ENCODE assay signal across 24 cellular contexts in genomic region chr2:219314804-219315468, GRCh38. TPM values are rescaled to one million over a fixed set of nuclear protein-coding genes. Genes with fewer than 3 reads are reported as not detected.
DNase-seq lines count a peak whose midpoint lies in the region; ATAC-seq, FAIRE-seq and TF ChIP-seq lines count a peak whose summit lies in the region.
"Had no signal": no experiment of that assay in that cellular context is flagged by ENCODE, and none has a peak within 500 bp of the region (broad histone marks: within the 10 kb centered on the region; RNA-seq: fewer than 3 reads in every experiment).

No MANE protein-coding gene starts in this region.

- H3K9ac ChIP-seq in SK-N-SH = no peak overlapping the region
- H3K9ac ChIP-seq in astrocyte (ENCODE audit: low read length) = no peak overlapping the region

- DNase-seq in SK-N-SH = no peak
- DNase-seq in HS-5 (ENCODE audit: low read depth) = peak; percentile 16
- peak; percentile 43 for DNase-seq in astrocyte (ENCODE audit: low read depth)
- DNase-seq in mesenteric fat pad (ENCODE audit: low spot score) = peak; percentile 41
- DNase-seq in DMS114 treated with DMSO at 0.1 percent for 48 hours (lab: John Stamatoyannopoulos, UW; ENCODE audit: unreplicated experiment) = no peak
- DNase-seq in T-helper 2 cell treated with Interferon-gamma antibody and Interleukin-4, amounts not matched to agents 5 μg/mL and 100 μg/mL, for 36 hours (ENCODE audit: low spot score) = no peak
- DNase-seq in Ammon's horn (ENCODE audit: low spot score) = no peak
- DNase-seq: Calu3; CD4-positive, alpha-beta memory T cell; H9; Kasumi-1; NCI-H1105 treated with DMSO at 0.1 percent for 48 hours; NCI-H1694 treated with DMSO at 0.1 percent for 48 hours; NCI-H510A; NCI-H82; OCI-M1; RPMI8226; SHP77 treated with DMSO at 0.1 percent for 48 hours; T-helper 1 cell had no signal

- no peaks in the 10 kb centered on the region for H3K36me3 Mint-ChIP-seq in astrocyte (ENCODE audit: low read depth, unreplicated experiment)
- no peaks in the 10 kb centered on the region for H3K36me3 Mint-ChIP-seq in T-helper 2 cell treated with Interferon-gamma antibody and Interleukin-4, amounts not matched to agents 5 μg/mL and 100 μg/mL, for 36 hours (ENCODE audit: low read depth)
- H3K36me3 Mint-ChIP-seq: CD4-positive, alpha-beta memory T cell; IgD-negative memory B cell had no signal

- no peak for TF ChIP-seq RAD21 in SK-N-SH (IDR thresholded peaks at IDR 0.05; ENCODE audit: low read length)

- H3K9me3 Mint-ChIP-seq in astrocyte (ENCODE audit: unreplicated experiment) = no peaks in the 10 kb centered on the region
- no peaks in the 10 kb centered on the region for H3K9me3 Mint-ChIP-seq in T-helper 2 cell treated with Interferon-gamma antibody and Interleukin-4, amounts not matched to agents 5 μg/mL and 100 μg/mL, for 36 hours

- TF ChIP-seq CTCF in SK-N-SH (IDR thresholded peaks at IDR 0.05) (no peak), astrocyte (IDR thresholded peaks at IDR 0.05; ENCODE audit: insufficient read depth, low read depth, low read length) (no peak)

- H3K4me3 Mint-ChIP-seq in astrocyte (ENCODE audit: unreplicated experiment) = no peak overlapping the region
- no peak overlapping the region for H3K4me3 Mint-ChIP-seq in T-helper 2 cell treated with Interferon-gamma antibody and Interleukin-4, amounts not matched to agents 5 μg/mL and 100 μg/mL, for 36 hours
- H3K4me3 Mint-ChIP-seq: CD4-positive, alpha-beta memory T cell; H9; IgD-negative memory B cell had no signal

- no peak overlapping the region for H3K4me2 ChIP-seq in SK-N-SH
- H3K4me2 ChIP-seq in astrocyte (ENCODE audit: low read length) = no peak overlapping the region

- H3K4me3 ChIP-seq in SK-N-SH (ENCODE audit: low read depth in 2 of 2, low read length in 1 of 2) (no peak overlapping the region), astrocyte (ENCODE audit: insufficient read depth, low read depth, low read length) (no peak overlapping the region)

- H3K79me2 ChIP-seq in SK-N-SH (ENCODE audit: insufficient read depth) (no peaks in the 10 kb centered on the region), astrocyte (ENCODE audit: insufficient read depth, low read length) (no peaks in the 10 kb centered on the region)

- H3K27ac Mint-ChIP-seq in astrocyte (ENCODE audit: unreplicated experiment) = no peak overlapping the region
- H3K27ac Mint-ChIP-seq in T-helper 2 cell treated with Interferon-gamma antibody and Interleukin-4, amounts not matched to agents 5 μg/mL and 100 μg/mL, for 36 hours = no peak overlapping the region
- H3K27ac Mint-ChIP-seq: CD4-positive, alpha-beta memory T cell; H9 had no signal

- H3K4me1 Mint-ChIP-seq in astrocyte (ENCODE audit: low read depth, unreplicated experiment) = no peaks in the 10 kb centered on the region
- H3K4me1 Mint-ChIP-seq in T-helper 2 cell treated with Interferon-gamma antibody and Interleukin-4, amounts not matched to agents 5 μg/mL and 100 μg/mL, for 36 hours (ENCODE audit: low read depth) = no peaks in the 10 kb centered on the region

- TF ChIP-seq EP300 in SK-N-SH (IDR thresholded peaks at IDR 0.05; ENCODE audit: borderline replicate concordance in 1 of 2, low read depth in 1 of 2, low read length in 1 of 2) = no peak

- no peak for FAIRE-seq in astrocyte (lab: Jason Lieb, UNC)

- CTCF ChIA-PET in SK-N-SH (lab: Yijun Ruan, JAX) = interaction anchor here (0.7 to 3.3 kb wide), 4 partner anchors 13 to 38 kb away, joined by 3 to 13 read pairs (median 4); no protein-coding TSS in a partner anchor

- no peak for ATAC-seq in SK-N-SH treated with all-trans-retinoic acid at 6 μM for 48 hours

- H3K36me3 ChIP-seq in SK-N-SH (replicated peaks in 1 of 2; ENCODE audit: control insufficient read depth in 1 of 2, insufficient read depth in 2 of 2, low read length in 1 of 2) (no peaks in the 10 kb centered on the region), astrocyte (ENCODE audit: insufficient read depth, low read length) (no peaks in the 10 kb centered on the region)

- 88% methylated on average over 16 of the region's 16 CpGs for WGBS in SK-N-SH (ENCODE audit: low lambda C conversion rate)

- H3K9me3 ChIP-seq in SK-N-SH (no peaks in the 10 kb centered on the region), astrocyte (ENCODE audit: insufficient read depth, low read depth, low read length) (no peaks in the 10 kb centered on the region)

- H3F3A ChIP-seq in SK-N-SH (replicated peaks; ENCODE audit: insufficient read depth) = peaks cover 4% of the 10 kb centered on the region

- H3K27me3 Mint-ChIP-seq in astrocyte (ENCODE audit: low read depth, unreplicated experiment) = peaks cover 2% of the 10 kb centered on the region
- peaks cover 11% of the 10 kb centered on the region for H3K27me3 Mint-ChIP-seq in T-helper 2 cell treated with Interferon-gamma antibody and Interleukin-4, amounts not matched to agents 5 μg/mL and 100 μg/mL, for 36 hours (ENCODE audit: low read depth)

- H3K27ac ChIP-seq in SK-N-SH (ENCODE audit: low read depth in 2 of 2, low read length in 1 of 2) (no peak overlapping the region), astrocyte (ENCODE audit: low read depth, low read length) (no peak overlapping the region)
- H3K27ac ChIP-seq: 22Rv1 had no signal

- H3K9me2 ChIP-seq in SK-N-SH = no peaks in the 10 kb centered on the region

- H3K4me1 ChIP-seq in SK-N-SH (ENCODE audit: control insufficient read depth in 1 of 2, insufficient read depth in 2 of 2, low read depth in 1 of 2, low read length in 1 of 2) (no peaks in the 10 kb centered on the region), astrocyte (ENCODE audit: insufficient read depth, low read length) (peaks cover 4% of the 10 kb centered on the region)

- H2AFZ ChIP-seq in SK-N-SH (ENCODE audit: low read depth) = no peak overlapping the region
- H2AFZ ChIP-seq in astrocyte (ENCODE audit: low read depth, low read length) = no peak overlapping the region

- POLR2A ChIA-PET in SK-N-SH (lab: Yijun Ruan, JAX) = interaction anchor here (0.5 to 0.6 kb wide), 2 partner anchors 43 to 70 kb away, joined by 3 read pairs; partner anchors contain the start of genes GLB1L and STK16

- H3K27me3 ChIP-seq in SK-N-SH (ENCODE audit: insufficient read depth) (no peaks in the 10 kb centered on the region), astrocyte (ENCODE audit: insufficient read depth, low read length) (peaks cover 10% of the 10 kb centered on the region)

- H4K20me1 ChIP-seq in SK-N-SH (ENCODE audit: insufficient read depth) = no peaks in the 10 kb centered on the region
- H4K20me1 ChIP-seq in astrocyte (ENCODE audit: insufficient read depth, low read length) = no peaks in the 10 kb centered on the region

TF ChIP-seq in SK-N-SH, 30 proteins besides CTCF, POLR2A, EP300 and RAD21 (continues in another document):
- TF ChIP-seq FOSL2 (IDR thresholded peaks at IDR 0.05; ENCODE audit: borderline replicate concordance, low read depth) (0 out of 2 replicates have a peak, but pooled peaks have one; percentile 16), JUND (IDR thresholded peaks at IDR 0.05) (no peak), ZBTB33 (IDR thresholded peaks at IDR 0.05; ENCODE audit: borderline replicate concordance, low read depth) (no peak), NRF1 (IDR thresholded peaks at IDR 0.05; ENCODE audit: low read depth, low read length) (no peak)

TF ChIP-seq in SK-N-SH treated with all-trans-retinoic acid at 6 μM for 48 hours, 23 proteins besides CTCF, POLR2A, EP300 and RAD21:
- TF ChIP-seq ZFP30 (CRISPR knock-in tag; IDR thresholded peaks at IDR 0.05) (no peak), CSRNP3 (CRISPR knock-in tag; IDR thresholded peaks at IDR 0.05) (no peak)
TF ChIP-seq in SK-N-SH treated with all-trans-retinoic acid at 6 μM for 48 hours: peak in this region for 0.

RNA-seq across cellular contexts. Expression of gene PTPRN, which starts 5.7 kb away (rescaled TPM):
- polyA plus RNA-seq in SK-N-SH (2012; rRNA removed) = 7.4 and 9.5 TPM in 2 replicates
- polyA plus RNA-seq in SK-N-SH (2012; cell fraction: cytosol; rRNA removed) = 3.9 and 6.3 TPM in 2 replicates
- polyA plus RNA-seq in SK-N-SH (2012; cell fraction: nucleus; rRNA removed) = 12.9 and 14.4 TPM in 2 replicates
- total RNA-seq in astrocyte (76.6 and 88.2 TPM in 2 replicates), mesenteric fat pad (not detected)
- total RNA-seq: Calu3; CD4-positive, alpha-beta memory T cell had no signal
- polyA plus RNA-seq: IgD-negative memory B cell had no signal

RNA-seq across cellular contexts. Expression of gene RESP18, which starts 17.6 kb away (rescaled TPM):
- polyA plus RNA-seq in SK-N-SH (2012; rRNA removed) = not detected in 2 replicates
- polyA plus RNA-seq in SK-N-SH (2012; cell fraction: cytosol; rRNA removed) = not detected in 2 replicates
- not detected in 2 replicates for polyA plus RNA-seq in SK-N-SH (2012; cell fraction: nucleus; rRNA removed)
- not detected in 2 replicates for total RNA-seq in astrocyte
- not detected for total RNA-seq in mesenteric fat pad
- total RNA-seq: Calu3; CD4-positive, alpha-beta memory T cell; G401; H9 had no signal
- polyA plus RNA-seq: BJ; CD4-positive, alpha-beta memory T cell; IgD-negative memory B cell had no signal

RNA-seq across cellular contexts. Expression of gene DNAJB2, which starts 35.8 kb away (rescaled TPM):
- 37.2 and 39.9 TPM in 2 replicates for polyA plus RNA-seq in SK-N-SH (2012; rRNA removed)
- 20.7 and 26.2 TPM in 2 replicates for polyA plus RNA-seq in SK-N-SH (2012; cell fraction: cytosol; rRNA removed)
- polyA plus RNA-seq in SK-N-SH (2012; cell fraction: nucleus; rRNA removed) = 78.9 and 81.0 TPM in 2 replicates
- total RNA-seq in astrocyte = 49.7 and 53.9 TPM in 2 replicates
- total RNA-seq in mesenteric fat pad = 67.5 TPM

Comparison
In these comparisons a context has a peak if more than half of its experiments do, and no peak if none do; other contexts are left out.
1. DNase-seq: peak in HS-5 (single experiment), astrocyte (single experiment) and mesenteric fat pad (single experiment); none in SK-N-SH (single experiment), DMS114 treated with DMSO at 0.1 percent for 48 hours (single experiment), T-helper 2 cell treated with Interferon-gamma antibody and Interleukin-4, amounts not matched to agents 5 μg/mL and 100 μg/mL, for 36 hours (single experiment) and Ammon's horn (single experiment).
2. RNA of gene PTPRN, which starts 5.7 kb away (total RNA-seq): 76.6 to 88.2 TPM in astrocyte; not detected in mesenteric fat pad (single experiment); every median in the first group is over 10 times any median in the second.